Comparison of ENCODE assay signal across 8 cellular contexts in the genomic region with DNA sequence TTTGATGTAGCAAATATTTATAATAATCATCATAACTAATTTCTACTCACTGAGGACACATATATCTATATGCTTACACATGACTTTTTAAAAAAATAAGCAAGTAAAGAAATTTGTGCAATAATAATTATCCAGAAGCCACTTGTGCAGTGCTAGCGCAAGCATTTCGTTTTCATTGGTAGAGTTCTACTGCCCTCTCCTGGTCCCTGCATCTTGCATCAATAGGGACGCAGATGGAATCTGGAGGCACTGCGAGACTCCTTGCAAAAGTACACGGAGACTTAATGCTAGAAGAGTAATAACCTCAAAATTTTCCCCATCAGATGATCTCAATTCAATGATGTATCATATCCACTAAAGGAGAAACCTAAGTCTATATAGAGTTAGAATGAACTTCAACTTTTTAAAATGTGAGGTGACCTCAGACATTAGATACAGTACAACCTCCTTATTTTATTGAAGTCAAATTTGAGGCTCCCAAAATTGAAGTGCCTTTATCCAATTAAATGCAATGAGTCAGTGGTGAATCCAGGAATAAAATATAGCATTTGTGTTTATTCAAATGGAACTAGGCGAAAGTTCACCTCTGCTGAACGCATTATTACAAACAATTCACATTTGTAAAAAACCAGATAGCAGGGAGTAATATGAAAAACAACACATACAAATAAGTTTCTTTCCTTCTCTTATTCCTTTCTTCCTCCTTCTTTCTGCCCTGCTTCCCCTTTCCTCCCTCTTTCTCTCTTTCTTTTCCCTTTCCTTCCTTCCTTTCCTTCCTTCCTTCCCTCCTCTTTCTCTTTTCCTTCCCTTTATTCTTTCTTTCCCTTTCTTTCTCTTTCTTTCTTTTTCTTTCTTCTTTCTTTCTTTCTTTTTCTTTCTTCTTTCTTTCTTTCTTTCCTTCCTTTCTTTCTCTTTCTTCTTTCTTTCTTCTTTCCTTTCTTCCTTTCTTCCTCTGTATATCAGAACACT.
A peak's percentile ranks its signal among the peaks of the same experiment; 100 is the strongest.
DNase-seq lines count a peak whose midpoint lies in the region; ATAC-seq and TF ChIP-seq lines count a peak whose summit lies in the region.

No MANE protein-coding gene starts in this region.

- TF ChIP-seq CTCF in fibroblast of pulmonary artery (IDR thresholded peaks at IDR 0.05; ENCODE audit: low read length, missing control alignments), result peak; percentile 91
- TF ChIP-seq CTCF in neural crest cell (conservative IDR thresholded peaks at IDR 0.05), result peak; percentile 96

- peak; percentile 82 for DNase-seq in DMS153 treated with DMSO at 0.1 percent for 48 hours (lab: John Stamatoyannopoulos, UW; ENCODE audit: unreplicated experiment)
- DNase-seq in NCI-H82 (lab: John Stamatoyannopoulos, UW), result peak; percentile 85
- peak; percentile 0 for DNase-seq in activated CD8-positive, alpha-beta memory T cell treated with anti-CD3 and anti-CD28 coated beads, Interleukin-2, amount 50 U/mL, for 1 hour (ENCODE audit: extremely low read depth)
- DNase-seq in fibroblast of pulmonary artery (ENCODE audit: low read depth), result peak; percentile 96
- DNase-seq in neural crest cell (ENCODE audit: low read depth, low spot score), result peak; percentile 62

- no peaks in the 10 kb centered on the region for H3K27me3 Mint-ChIP-seq in neural crest cell (ENCODE audit: low read depth)

- no peak overlapping the region for H3K27ac Mint-ChIP-seq in neural crest cell (ENCODE audit: unreplicated experiment)

- peak; percentile 94 for ATAC-seq in GM19468 (IDR thresholded peaks at IDR 0.05; ENCODE audit: extremely low read depth, unreplicated experiment)
- peak; percentile 80 for ATAC-seq in HG03571 (IDR thresholded peaks at IDR 0.05; ENCODE audit: unreplicated experiment)
- no peak for ATAC-seq in activated CD4-positive, CD25-positive, alpha-beta regulatory T cell treated with anti-CD3 and anti-CD28 coated beads, Interleukin-2, amount 50 U/mL, for 24 hours

- no peaks in the 10 kb centered on the region for H3K9me3 Mint-ChIP-seq in neural crest cell

- no peak overlapping the region for H3K4me3 Mint-ChIP-seq in neural crest cell

- H3K4me1 Mint-ChIP-seq in neural crest cell, result no peaks in the 10 kb centered on the region

- H3K4me3 ChIP-seq in fibroblast of pulmonary artery (replicated peaks; ENCODE audit: low read depth, low read length), result no peak overlapping the region

- no peaks in the 10 kb centered on the region for H3K36me3 Mint-ChIP-seq in neural crest cell (ENCODE audit: low read depth)

Comparison
In these comparisons a context has a peak if more than half of its experiments do, and no peak if none do; other contexts are left out.
1. DNase-seq: peak in every context shown above with its lines; median percentile 96 in fibroblast of pulmonary artery; 85 in NCI-H82; 82 in DMS153 treated with DMSO at 0.1 percent for 48 hours; 62 in neural crest cell; 0 in activated CD8-positive, alpha-beta memory T cell treated with anti-CD3 and anti-CD28 coated beads, Interleukin-2, amount 50 U/mL, for 1 hour.
2. ATAC-seq: peak in GM19468 (single experiment) and HG03571 (single experiment); none in activated CD4-positive, CD25-positive, alpha-beta regulatory T cell treated with anti-CD3 and anti-CD28 coated beads, Interleukin-2, amount 50 U/mL, for 24 hours (0 of 2).